In the genomic region with DNA sequence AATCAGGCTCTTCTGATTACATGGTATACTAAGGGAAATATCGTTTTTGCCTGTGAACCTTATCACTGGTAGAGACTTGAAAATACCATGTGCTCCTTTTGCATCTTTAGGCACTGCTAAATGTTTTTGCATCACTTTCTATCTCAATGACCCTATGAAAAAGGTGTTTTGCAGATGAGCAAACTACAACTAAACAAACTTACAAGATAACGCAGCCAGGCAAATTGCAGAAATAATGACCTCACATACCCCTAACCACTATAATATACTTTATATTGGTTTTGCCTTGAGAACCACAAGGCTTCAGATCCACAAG, we compare ENCODE assay signal across 1 cellular context.
A peak's percentile ranks its signal among the peaks of the same experiment; 100 is the strongest.
TF ChIP-seq lines count a peak whose summit lies in the region.

No MANE protein-coding gene starts in this region.

TF ChIP-seq in HEK293, 187 proteins besides CTCF, POLR2A, EP300 and RAD21 (continued from another document):
- TF ChIP-seq, protein P1, sequence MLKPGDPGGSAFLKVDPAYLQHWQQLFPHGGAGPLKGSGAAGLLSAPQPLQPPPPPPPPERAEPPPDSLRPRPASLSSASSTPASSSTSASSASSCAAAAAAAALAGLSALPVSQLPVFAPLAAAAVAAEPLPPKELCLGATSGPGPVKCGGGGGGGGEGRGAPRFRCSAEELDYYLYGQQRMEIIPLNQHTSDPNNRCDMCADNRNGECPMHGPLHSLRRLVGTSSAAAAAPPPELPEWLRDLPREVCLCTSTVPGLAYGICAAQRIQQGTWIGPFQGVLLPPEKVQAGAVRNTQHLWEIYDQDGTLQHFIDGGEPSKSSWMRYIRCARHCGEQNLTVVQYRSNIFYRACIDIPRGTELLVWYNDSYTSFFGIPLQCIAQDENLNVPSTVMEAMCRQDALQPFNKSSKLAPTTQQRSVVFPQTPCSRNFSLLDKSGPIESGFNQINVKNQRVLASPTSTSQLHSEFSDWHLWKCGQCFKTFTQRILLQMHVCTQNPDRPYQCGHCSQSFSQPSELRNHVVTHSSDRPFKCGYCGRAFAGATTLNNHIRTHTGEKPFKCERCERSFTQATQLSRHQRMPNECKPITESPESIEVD (tag by site-specific recombination; IDR thresholded peaks at IDR 0.05): peak; percentile 92
- TF ChIP-seq, protein P2, sequence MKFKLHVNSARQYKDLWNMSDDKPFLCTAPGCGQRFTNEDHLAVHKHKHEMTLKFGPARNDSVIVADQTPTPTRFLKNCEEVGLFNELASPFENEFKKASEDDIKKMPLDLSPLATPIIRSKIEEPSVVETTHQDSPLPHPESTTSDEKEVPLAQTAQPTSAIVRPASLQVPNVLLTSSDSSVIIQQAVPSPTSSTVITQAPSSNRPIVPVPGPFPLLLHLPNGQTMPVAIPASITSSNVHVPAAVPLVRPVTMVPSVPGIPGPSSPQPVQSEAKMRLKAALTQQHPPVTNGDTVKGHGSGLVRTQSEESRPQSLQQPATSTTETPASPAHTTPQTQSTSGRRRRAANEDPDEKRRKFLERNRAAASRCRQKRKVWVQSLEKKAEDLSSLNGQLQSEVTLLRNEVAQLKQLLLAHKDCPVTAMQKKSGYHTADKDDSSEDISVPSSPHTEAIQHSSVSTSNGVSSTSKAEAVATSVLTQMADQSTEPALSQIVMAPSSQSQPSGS (tag by site-specific recombination; IDR thresholded peaks at IDR 0.05; ENCODE audit: low read depth): peak; percentile 49; the same call in 1 of the 2 replicates
- 0 out of 2 replicates have a peak, but pooled peaks have one; percentile 34 for TF ChIP-seq ZNF10 (tag by site-specific recombination; IDR thresholded peaks at IDR 0.05)
- TF ChIP-seq FEZF1 (tag by site-specific recombination; IDR thresholded peaks at IDR 0.05): 0 out of 2 replicates have a peak, but pooled peaks have one; percentile 36
- TF ChIP-seq, protein P3, sequence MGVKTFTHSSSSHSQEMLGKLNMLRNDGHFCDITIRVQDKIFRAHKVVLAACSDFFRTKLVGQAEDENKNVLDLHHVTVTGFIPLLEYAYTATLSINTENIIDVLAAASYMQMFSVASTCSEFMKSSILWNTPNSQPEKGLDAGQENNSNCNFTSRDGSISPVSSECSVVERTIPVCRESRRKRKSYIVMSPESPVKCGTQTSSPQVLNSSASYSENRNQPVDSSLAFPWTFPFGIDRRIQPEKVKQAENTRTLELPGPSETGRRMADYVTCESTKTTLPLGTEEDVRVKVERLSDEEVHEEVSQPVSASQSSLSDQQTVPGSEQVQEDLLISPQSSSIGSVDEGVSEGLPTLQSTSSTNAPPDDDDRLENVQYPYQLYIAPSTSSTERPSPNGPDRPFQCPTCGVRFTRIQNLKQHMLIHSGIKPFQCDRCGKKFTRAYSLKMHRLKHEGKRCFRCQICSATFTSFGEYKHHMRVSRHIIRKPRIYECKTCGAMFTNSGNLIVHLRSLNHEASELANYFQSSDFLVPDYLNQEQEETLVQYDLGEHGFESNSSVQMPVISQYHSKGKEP (tag by site-specific recombination; IDR thresholded peaks at IDR 0.05): no peak
- no peak for TF ChIP-seq ZNF776 (tag by site-specific recombination; IDR thresholded peaks at IDR 0.05; ENCODE audit: borderline replicate concordance)
- no peak for TF ChIP-seq ZNF791 (tag by site-specific recombination; IDR thresholded peaks at IDR 0.05)
- TF ChIP-seq ZEB2 (tag by site-specific recombination; IDR thresholded peaks at IDR 0.05): peak; percentile 15; the same call in 1 of the 2 replicates
TF ChIP-seq in HEK293: peak in this region for 5.
